ENCODE assay signal across 15 cellular contexts in the genomic region with DNA sequence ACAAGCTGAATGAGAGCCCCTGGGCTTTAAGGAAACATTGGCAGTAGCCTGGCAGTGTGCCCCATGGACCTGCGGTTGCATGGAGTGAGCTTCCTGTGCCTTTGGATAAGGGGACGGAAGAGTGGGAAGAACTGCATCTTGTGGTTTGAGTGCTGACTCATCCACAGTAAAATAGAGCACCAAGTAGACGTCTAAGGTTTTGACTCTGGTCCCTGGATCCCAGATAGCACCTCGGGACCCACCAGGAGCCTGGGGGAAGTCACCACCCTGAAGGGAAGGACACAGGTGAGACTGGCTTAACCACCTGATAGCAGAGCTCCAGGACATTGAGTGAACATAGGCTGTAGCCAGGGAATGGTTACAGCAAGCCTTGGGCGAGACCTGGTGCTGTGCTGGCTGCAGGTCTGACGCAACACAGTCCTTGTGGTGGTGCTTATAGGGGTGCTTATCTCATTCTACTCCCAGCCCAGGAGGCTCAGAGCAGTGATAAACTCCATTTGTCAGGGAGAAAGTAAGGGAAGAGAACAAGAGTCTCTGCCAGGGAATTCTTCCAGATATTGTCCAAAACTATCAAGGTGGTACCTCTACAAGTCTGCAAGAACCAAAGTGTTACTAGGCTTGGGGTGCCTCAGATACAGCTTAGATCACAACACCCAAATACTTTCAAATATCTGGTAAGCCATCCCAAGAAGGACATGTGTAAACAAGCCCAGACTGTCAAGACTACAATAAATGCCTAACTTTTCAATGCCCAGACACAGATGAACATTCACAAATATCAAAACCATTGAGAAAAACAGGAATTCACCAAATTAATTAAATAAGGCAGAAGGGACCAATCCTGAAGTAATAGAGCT.
A peak's percentile ranks its signal among the peaks of the same experiment; 100 is the strongest.
DNase-seq lines count a peak whose midpoint lies in the region; ATAC-seq and TF ChIP-seq lines count a peak whose summit lies in the region.
"Had no signal": no experiment of that assay in that cellular context is flagged by ENCODE, and none has a peak within 500 bp of the region (broad histone marks: within the 10 kb centered on the region; RNA-seq: fewer than 3 reads in every experiment).

No MANE protein-coding gene starts in this region.

- H3K27me3 ChIP-seq in trophoblast cell (ENCODE audit: insufficient read depth, low read length), result no peaks in the 10 kb centered on the region
- H3K27me3 ChIP-seq: ovary had no signal

- peak overlapping the region; percentile 77 for H2BK120ac ChIP-seq in trophoblast cell (ENCODE audit: insufficient read depth, low read length, poor library complexity)

- peak overlapping the region; percentile 67 for H4K91ac ChIP-seq in trophoblast cell (ENCODE audit: low read depth, low read length)

- H3K4me1 Mint-ChIP-seq in HFFc6 (ENCODE audit: low read depth), result no peaks in the 10 kb centered on the region; the same call in 1 of the 2 replicates
- H3K4me1 Mint-ChIP-seq: CD8-positive, alpha-beta memory T cell; central memory CD8-positive, alpha-beta T cell had no signal

- H3K27ac ChIP-seq in trophoblast cell (ENCODE audit: low read depth, low read length), result peak overlapping the region; percentile 72
- H3K27ac ChIP-seq: ovary, VCaP had no signal

- no peak overlapping the region for H3K4me3 ChIP-seq in choroid plexus epithelial cell (ENCODE audit: low read depth, low read length)
- no peak overlapping the region for H3K4me3 ChIP-seq in trophoblast cell (ENCODE audit: low read depth, low read length)
- H3K4me3 ChIP-seq: ovary had no signal

- no peaks in the 10 kb centered on the region for H3K36me3 ChIP-seq in trophoblast cell (ENCODE audit: control insufficient read depth in 1 of 2, insufficient read depth in 2 of 2, low read length in 2 of 2)
- H3K36me3 ChIP-seq: ovary had no signal

- H2AFZ ChIP-seq in trophoblast cell (ENCODE audit: insufficient read depth, low read length, poor library complexity), result no peak overlapping the region

- no peak for ATAC-seq in HG03159 (IDR thresholded peaks at IDR 0.05; ENCODE audit: unreplicated experiment)
- no peak for ATAC-seq in HG02642 (IDR thresholded peaks at IDR 0.05; ENCODE audit: poor library complexity, unreplicated experiment)

- no peak overlapping the region for H3K9ac ChIP-seq in trophoblast cell (ENCODE audit: low read length)

- H3K23ac ChIP-seq in trophoblast cell (ENCODE audit: low read length), result no peak overlapping the region

- no peaks in the 10 kb centered on the region for H3K79me2 ChIP-seq in trophoblast cell (ENCODE audit: control insufficient read depth, insufficient read depth, low read length, poor library complexity)

- peaks cover 5% of the 10 kb centered on the region for H3K79me1 ChIP-seq in trophoblast cell (ENCODE audit: low read length)

- no peak overlapping the region for H4K12ac ChIP-seq in trophoblast cell (ENCODE audit: low read depth, low read length)

- H3K27ac Mint-ChIP-seq in HFFc6, result no peak overlapping the region
- H3K27ac Mint-ChIP-seq: CD8-positive, alpha-beta memory T cell had no signal

- H3K27me3 Mint-ChIP-seq in HFFc6 (ENCODE audit: insufficient read depth), result no peaks in the 10 kb centered on the region; the same call in 1 of the 2 replicates
- H3K27me3 Mint-ChIP-seq: CD8-positive, alpha-beta memory T cell; central memory CD8-positive, alpha-beta T cell had no signal

- peak overlapping the region; percentile 56 for H2BK12ac ChIP-seq in trophoblast cell (ENCODE audit: low read length)

- no CpG with 5 or more reads among the region's 6 CpGs for WGBS in trophoblast cell (ENCODE audit: extremely low coverage, insufficient coverage, insufficient read length)

- no peaks in the 10 kb centered on the region for H3K9me3 ChIP-seq in trophoblast cell (ENCODE audit: insufficient read depth, low read depth, low read length)
- H3K9me3 ChIP-seq: ovary had no signal

- H3K4me1 ChIP-seq in trophoblast cell (ENCODE audit: control insufficient read depth in 1 of 2, insufficient read depth in 2 of 2, low read length in 2 of 2), result no peaks in the 10 kb centered on the region

- H3K36me3 Mint-ChIP-seq in HFFc6 (ENCODE audit: low read depth), result no peaks in the 10 kb centered on the region

- no peak overlapping the region for H3K4ac ChIP-seq in trophoblast cell (ENCODE audit: low read depth, low read length)

- DNase-seq in HFFc6, result peak; percentile 2
- peak; percentile 13 for DNase-seq in RKO (ENCODE audit: low spot score)
- peak; percentile 1 for DNase-seq in choroid plexus epithelial cell (ENCODE audit: low read depth)
- peak; percentile 77 to 79 for DNase-seq in trophoblast cell
- DNase-seq in NCI-H2196 treated with DMSO at 0.1 percent for 48 hours (lab: John Stamatoyannopoulos, UW; ENCODE audit: unreplicated experiment), result no peak
- DNase-seq in mucosa of gallbladder (ENCODE audit: low spot score), result no peak
- DNase-seq: CD8-positive, alpha-beta memory T cell; HCEC 1CT; NCI-H1417; ovary; substantia nigra had no signal

- H3K4me2 ChIP-seq in trophoblast cell (ENCODE audit: low read length), result no peak overlapping the region

- H2BK5ac ChIP-seq in trophoblast cell (ENCODE audit: low read depth, low read length, poor library complexity), result peak overlapping the region; percentile 70

- no peak overlapping the region for H3K4me3 Mint-ChIP-seq in HFFc6
- H3K4me3 Mint-ChIP-seq: CD8-positive, alpha-beta memory T cell; central memory CD8-positive, alpha-beta T cell had no signal

- TF ChIP-seq CTCF in HFFc6 (IDR thresholded peaks at IDR 0.05) (no peak), choroid plexus epithelial cell (conservative IDR thresholded peaks at IDR 0.05; ENCODE audit: low read depth, low read length) (no peak)

- peak overlapping the region; percentile 33 for H4K8ac ChIP-seq in trophoblast cell (ENCODE audit: low read depth, low read length)

- H3K14ac ChIP-seq in trophoblast cell (ENCODE audit: low read length), result peak overlapping the region; percentile 45

- H3K18ac ChIP-seq in trophoblast cell (ENCODE audit: low read length), result no peak overlapping the region

- no peak overlapping the region for H2AK5ac ChIP-seq in trophoblast cell (ENCODE audit: low read length)

- peaks cover 13% of the 10 kb centered on the region for H3K9me3 Mint-ChIP-seq in HFFc6

Comparison
In these comparisons a context has a peak if more than half of its experiments do, and no peak if none do; other contexts are left out.
1. DNase-seq: peak in HFFc6 (single experiment), RKO (single experiment), choroid plexus epithelial cell (single experiment) and trophoblast cell (2 of 2); none in NCI-H2196 treated with DMSO at 0.1 percent for 48 hours (single experiment) and mucosa of gallbladder (single experiment).